Comparison of ENCODE assay signal across 8 cellular contexts in the genomic region with DNA sequence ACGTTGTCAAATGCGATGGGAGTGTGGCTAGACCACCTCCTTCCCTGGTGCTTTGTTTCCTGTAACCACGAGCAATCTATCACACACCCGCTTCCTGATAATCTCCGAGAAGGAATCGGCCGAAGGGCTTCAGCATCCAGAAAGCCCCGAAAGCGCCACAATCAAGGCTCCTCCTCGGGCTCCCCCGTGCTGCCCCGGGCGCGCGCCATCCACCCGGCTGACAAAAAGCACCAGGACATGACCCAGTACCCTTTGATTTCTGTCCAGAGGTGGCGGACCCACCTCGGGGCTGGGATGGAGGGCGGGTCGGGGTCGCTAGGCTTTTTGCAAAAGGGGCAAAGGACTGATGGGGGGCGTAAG.
A peak's percentile ranks its signal among the peaks of the same experiment; 100 is the strongest.
DNase-seq lines count a peak whose midpoint lies in the region.

No MANE protein-coding gene starts in this region.

- H3K27ac ChIP-seq in stomach smooth muscle (ENCODE audit: low read length): no peak overlapping the region

- no peaks in the 10 kb centered on the region for H3K36me3 ChIP-seq in stomach smooth muscle (ENCODE audit: control insufficient read depth in 2 of 2, insufficient read depth in 2 of 2, low read length in 2 of 2)

- DNase-seq in NCI-H748 (lab: John Stamatoyannopoulos, UW; ENCODE audit: unreplicated experiment) (peak; percentile 13), NCI-H748 treated with DMSO at 0.1 percent for 48 hours (lab: John Stamatoyannopoulos, UW) (no peak), iPS-NIHi11 (ENCODE audit: low spot score) (peak; percentile 48), DMS79 (lab: John Stamatoyannopoulos, UW) (no peak), NCI-H2171 (lab: John Stamatoyannopoulos, UW) (no peak), NCI-H146 treated with DMSO at 0.1 percent for 48 hours (lab: John Stamatoyannopoulos, UW; ENCODE audit: unreplicated experiment) (no peak)
- DNase-seq in activated T-cell treated with anti-CD3 and anti-CD28 coated beads, Interleukin-2, amount 50 U/mL, for 48 hours: peak; percentile 44 to 49

- peaks cover 15% of the 10 kb centered on the region for H3K4me1 ChIP-seq in stomach smooth muscle (ENCODE audit: control insufficient read depth, insufficient read depth, low read length)

- no peak overlapping the region for H3K9ac ChIP-seq in stomach smooth muscle (ENCODE audit: low read length in 2 of 2)

- H3K9me3 ChIP-seq in stomach smooth muscle (ENCODE audit: control insufficient read depth in 2 of 2, low read length in 2 of 2): no peaks in the 10 kb centered on the region

- peak overlapping the region; percentile 72 to 88 for H3K4me3 ChIP-seq in stomach smooth muscle (ENCODE audit: low read length in 2 of 2)

- H3K27me3 ChIP-seq in stomach smooth muscle (ENCODE audit: control insufficient read depth in 1 of 2, insufficient read depth in 2 of 2, low read length in 2 of 2): no peaks in the 10 kb centered on the region

Comparison
In these comparisons a context has a peak if more than half of its experiments do, and no peak if none do; other contexts are left out.
1. DNase-seq: peak in NCI-H748 (single experiment), activated T-cell treated with anti-CD3 and anti-CD28 coated beads, Interleukin-2, amount 50 U/mL, for 48 hours (2 of 2) and iPS-NIHi11 (single experiment); none in NCI-H748 treated with DMSO at 0.1 percent for 48 hours (single experiment), DMS79 (single experiment), NCI-H2171 (single experiment) and NCI-H146 treated with DMSO at 0.1 percent for 48 hours (single experiment).